In the genomic region with DNA sequence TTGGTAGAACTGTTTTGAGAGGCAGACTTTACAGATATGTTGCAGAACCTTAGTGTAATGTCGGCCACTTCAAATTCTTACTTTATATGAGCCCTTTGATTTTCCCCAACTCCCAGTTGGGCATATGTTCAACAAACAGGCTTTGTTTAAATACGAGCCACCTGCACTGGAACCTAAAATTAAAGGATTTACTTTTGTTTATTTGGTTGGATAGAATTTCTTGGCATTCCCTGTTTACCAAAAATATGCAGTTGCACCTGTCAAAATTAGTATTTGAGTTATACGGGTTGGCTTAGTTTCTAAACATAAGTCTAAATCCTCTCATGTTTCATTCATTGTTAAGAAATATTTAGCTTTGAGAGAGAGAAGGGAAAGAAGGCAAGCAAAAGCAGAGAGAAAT, we compare ENCODE assay signal across 14 cellular contexts.
DNase-seq lines count a peak whose midpoint lies in the region; ATAC-seq, FAIRE-seq and TF ChIP-seq lines count a peak whose summit lies in the region.
"Had no signal": no experiment of that assay in that cellular context is flagged by ENCODE, and none has a peak within 500 bp of the region (broad histone marks: within the 10 kb centered on the region; RNA-seq: fewer than 3 reads in every experiment).

No MANE protein-coding gene starts in this region.

- no peak for TF ChIP-seq POLR2A in H54 (IDR thresholded peaks at IDR 0.05; ENCODE audit: low read depth, low read length)

- peak; percentile 68 for FAIRE-seq in H54 (lab: Jason Lieb, UNC)

- ATAC-seq in HG02970 (IDR thresholded peaks at IDR 0.05; ENCODE audit: low FRiP score, unreplicated experiment) (no peak), GM19328 (IDR thresholded peaks at IDR 0.05; ENCODE audit: unreplicated experiment) (no peak)
- ATAC-seq: GM23338, Panc1 had no signal

- DNase-seq in COR-L47 (lab: John Stamatoyannopoulos, UW) (peak; percentile 66), H54 (ENCODE audit: insufficient read length, low spot score) (no peak), NCI-H146 treated with DMSO at 0.1 percent for 48 hours (lab: John Stamatoyannopoulos, UW; ENCODE audit: unreplicated experiment) (peak; percentile 22), NCI-H748 (lab: John Stamatoyannopoulos, UW; ENCODE audit: unreplicated experiment) (peak; percentile 79), NCI-H345 treated with DMSO at 0.1 percent for 48 hours (lab: John Stamatoyannopoulos, UW; ENCODE audit: unreplicated experiment) (no peak), dedifferentiated amniotic fluid mesenchymal stem cell (ENCODE audit: extremely low spot score) (no peak)
- DNase-seq: Caco-2, DMS153, SK-N-SH, T-helper 1 cell had no signal

Comparison
In these comparisons a context has a peak if more than half of its experiments do, and no peak if none do; other contexts are left out.
1. DNase-seq: peak in COR-L47 (single experiment), NCI-H146 treated with DMSO at 0.1 percent for 48 hours (single experiment) and NCI-H748 (single experiment); none in H54 (single experiment), NCI-H345 treated with DMSO at 0.1 percent for 48 hours (single experiment) and dedifferentiated amniotic fluid mesenchymal stem cell (single experiment).